Comparison of ENCODE assay signal across 16 cellular contexts in the genomic region with DNA sequence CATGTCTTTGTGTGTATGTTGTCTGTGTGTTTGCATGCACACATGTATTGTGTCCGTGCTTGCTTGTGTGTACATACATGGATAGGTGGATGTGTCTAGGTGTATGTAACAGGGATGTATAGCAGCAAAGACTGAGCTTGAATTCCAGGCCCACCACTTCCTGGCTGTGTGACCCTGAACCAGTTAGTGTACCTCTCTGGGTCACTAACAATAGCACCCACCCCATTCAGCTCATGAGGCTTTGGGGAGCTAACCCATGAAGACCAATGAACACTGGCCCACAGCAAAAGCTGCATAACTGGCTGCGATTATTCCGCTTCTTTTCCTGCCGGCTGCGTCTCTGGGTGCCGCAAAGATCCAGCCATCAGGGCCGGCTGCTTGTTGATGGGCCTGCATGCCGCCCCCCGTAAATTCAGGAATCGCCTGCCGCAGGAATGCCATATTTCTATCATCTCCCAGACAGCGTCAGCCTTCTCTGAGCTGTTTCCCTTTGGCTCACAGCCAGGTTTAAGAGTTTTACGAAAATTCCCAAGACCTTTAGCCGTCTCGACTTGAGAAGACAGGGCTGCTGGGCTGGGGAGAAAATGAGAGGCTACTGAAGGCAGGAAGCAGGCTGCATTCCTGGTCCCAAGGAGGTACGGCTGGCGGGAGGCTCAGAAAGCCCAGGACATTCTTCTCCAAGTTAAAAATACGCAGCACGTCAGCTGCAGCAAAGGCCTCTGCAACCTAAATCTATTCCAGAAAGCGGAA.
A peak's percentile ranks its signal among the peaks of the same experiment; 100 is the strongest.
DNase-seq lines count a peak whose midpoint lies in the region; ATAC-seq and TF ChIP-seq lines count a peak whose summit lies in the region.
"Had no signal": no experiment of that assay in that cellular context is flagged by ENCODE, and none has a peak within 500 bp of the region (broad histone marks: within the 10 kb centered on the region; RNA-seq: fewer than 3 reads in every experiment).

No MANE protein-coding gene starts in this region.

- H2AFZ ChIP-seq in hepatocyte = no peak overlapping the region

- H3K4me1 Mint-ChIP-seq in effector memory CD8-positive, alpha-beta T cell (ENCODE audit: low read depth in 2 of 2) = no peaks in the 10 kb centered on the region
- H3K4me1 Mint-ChIP-seq: stimulated activated memory B cell treated with anti-CD40 and anti-IgM and Interleukin-4, amounts not matched to agents 10 μg/mL and 1 μg/mL and 100 μg/mL, for 72 hours had no signal

- H3K27ac Mint-ChIP-seq in effector memory CD8-positive, alpha-beta T cell = no peak overlapping the region
- H3K27ac Mint-ChIP-seq: stimulated activated memory B cell treated with anti-CD40 and anti-IgM and Interleukin-4, amounts not matched to agents 10 μg/mL and 1 μg/mL and 100 μg/mL, for 72 hours had no signal

- no peak for TF ChIP-seq POLR2A in sigmoid colon (IDR thresholded peaks at IDR 0.05)

- no peak for TF ChIP-seq CTCF in hepatocyte (IDR thresholded peaks at IDR 0.05; ENCODE audit: poor library complexity)
- no peak for TF ChIP-seq CTCF in sigmoid colon (IDR thresholded peaks at IDR 0.05)

- H3K9me3 ChIP-seq in hepatocyte (ENCODE audit: low read depth) (no peaks in the 10 kb centered on the region), sigmoid colon (peaks cover 0 to 5% (median 4%) of the 10 kb centered on the region in 4 donors)

- H3K4me2 ChIP-seq in hepatocyte = no peak overlapping the region

- no peak overlapping the region for H3K4me3 Mint-ChIP-seq in effector memory CD8-positive, alpha-beta T cell
- H3K4me3 Mint-ChIP-seq: stimulated activated memory B cell treated with anti-CD40 and anti-IgM and Interleukin-4, amounts not matched to agents 10 μg/mL and 1 μg/mL and 100 μg/mL, for 72 hours had no signal

- 51% methylated on average over 20 of the region's 20 CpGs for WGBS in hepatocyte (ENCODE audit: low lambda C conversion rate, missing lambda C conversion rate)
- WGBS in sigmoid colon, 2 donors = 48 to 63% methylated on average over 20 of the region's 20 CpGs

- peaks cover 2% of the 10 kb centered on the region for H3K4me1 ChIP-seq in hepatocyte (ENCODE audit: insufficient read depth)
- H3K4me1 ChIP-seq in sigmoid colon = peaks cover 0 to 9% (median 4%) of the 10 kb centered on the region in 4 donors
- H3K4me1 ChIP-seq: psoas muscle had no signal

- intact Hi-C loops in sigmoid colon (cut with DNase I) = no loop called here

- H3K27me3 ChIP-seq in hepatocyte (no peaks in the 10 kb centered on the region), sigmoid colon (peaks cover 0 to 19% (median 0%) of the 10 kb centered on the region in 3 donors)

- H3K79me2 ChIP-seq in hepatocyte = no peaks in the 10 kb centered on the region

- peaks cover 29 to 60% of the 10 kb centered on the region in 2 donors for H3K27me3 Mint-ChIP-seq in effector memory CD8-positive, alpha-beta T cell

- H3K9me2 ChIP-seq in hepatocyte (replicated peaks; ENCODE audit: insufficient read depth) = no peaks in the 10 kb centered on the region

- H3K4me3 ChIP-seq in hepatocyte (no peak overlapping the region), sigmoid colon (no peak overlapping the region)
- H3K4me3 ChIP-seq: psoas muscle had no signal

- H3K36me3 ChIP-seq in hepatocyte (replicated peaks; ENCODE audit: insufficient read depth, low read depth) = no peaks in the 10 kb centered on the region
- H3K36me3 ChIP-seq in sigmoid colon = no peaks in the 10 kb centered on the region

- DNase-seq in NCI-H2227 treated with DMSO at 0.1 percent for 48 hours (lab: John Stamatoyannopoulos, UW) (peak; percentile 23), dermis blood vessel endothelial cell (peak; percentile 98), hepatocyte (ENCODE audit: low spot score) (peak; percentile 64), sigmoid colon (peak; percentile 86), NCI-H1694 (lab: John Stamatoyannopoulos, UW) (no peak), NCI-H1694 treated with DMSO at 0.1 percent for 48 hours (lab: John Stamatoyannopoulos, UW) (no peak), retina (no peak)
- no peak for DNase-seq in effector memory CD8-positive, alpha-beta T cell
- DNase-seq: activated CD4-positive, CD25-positive, alpha-beta regulatory T cell treated with anti-CD3 and anti-CD28 coated beads, Interleukin-2, amount 50 U/mL, for 72 hours; activated CD8-positive, alpha-beta memory T cell treated with anti-CD3 and anti-CD28 coated beads, Interleukin-2, amount 50 U/mL, for 4 hours; activated naive CD4-positive, alpha-beta T cell treated with anti-CD3 and anti-CD28 coated beads, Interleukin-2, amount 50 U/mL, for 16 hours; C1 segment of cervical spinal cord; DND-41; psoas muscle had no signal

- no peak for TF ChIP-seq EP300 in sigmoid colon (IDR thresholded peaks at IDR 0.05)

- peak overlapping the region; percentile 56 for H3K27ac ChIP-seq in hepatocyte
- peak overlapping the region in 3 of 4 donors; percentile 37 to 62 (median 49) for H3K27ac ChIP-seq in sigmoid colon
- H3K27ac ChIP-seq: psoas muscle had no signal

- H4K20me1 ChIP-seq in hepatocyte (ENCODE audit: insufficient read depth, poor library complexity, severe bottlenecking) = no peaks in the 10 kb centered on the region

- no peak for ATAC-seq in effector memory CD8-positive, alpha-beta T cell (replicated peaks)
- ATAC-seq: Panc1; psoas muscle; stimulated activated memory B cell treated with anti-CD40 and anti-IgM and Interleukin-4, amounts not matched to agents 10 μg/mL and 1 μg/mL and 100 μg/mL, for 72 hours had no signal

- H3K36me3 Mint-ChIP-seq in effector memory CD8-positive, alpha-beta T cell (ENCODE audit: insufficient read depth) = no peaks in the 10 kb centered on the region
- H3K36me3 Mint-ChIP-seq: stimulated activated memory B cell treated with anti-CD40 and anti-IgM and Interleukin-4, amounts not matched to agents 10 μg/mL and 1 μg/mL and 100 μg/mL, for 72 hours had no signal

- peaks cover 4% of the 10 kb centered on the region in 2 donors for H3K9me3 Mint-ChIP-seq in effector memory CD8-positive, alpha-beta T cell

Comparison
In these comparisons a context has a peak if more than half of its experiments do, and no peak if none do; other contexts are left out.
1. DNase-seq: peak in NCI-H2227 treated with DMSO at 0.1 percent for 48 hours (single experiment), dermis blood vessel endothelial cell (single experiment), hepatocyte (single experiment) and sigmoid colon (single experiment); none in NCI-H1694 (single experiment), effector memory CD8-positive, alpha-beta T cell (0 of 3), NCI-H1694 treated with DMSO at 0.1 percent for 48 hours (single experiment) and retina (single experiment).